ENCODE assay signal across 15 cellular contexts in genomic region chr9:7045361-7045760, GRCh38.
DNase-seq lines count a peak whose midpoint lies in the region; ATAC-seq and TF ChIP-seq lines count a peak whose summit lies in the region.
"Had no signal": no experiment of that assay in that cellular context is flagged by ENCODE, and none has a peak within 500 bp of the region (broad histone marks: within the 10 kb centered on the region; RNA-seq: fewer than 3 reads in every experiment).

No MANE protein-coding gene starts in this region.

- H3K79me2 ChIP-seq in PC-3 (ENCODE audit: low read length), result no peaks in the 10 kb centered on the region

- WGBS in ovary, 3 donors, result 92 to 98% (median 95%) methylated on average over 1 of the region's 1 CpG

- peaks cover 30% of the 10 kb centered on the region for H3K36me3 Mint-ChIP-seq in effector memory CD8-positive, alpha-beta T cell (ENCODE audit: insufficient read depth)

- H3K9me2 ChIP-seq in PC-3 (replicated peaks; ENCODE audit: low read length), result no peaks in the 10 kb centered on the region

- no peak for TF ChIP-seq EP300 in ovary (IDR thresholded peaks at IDR 0.05)

- no peak overlapping the region for H3K9ac ChIP-seq in PC-3 (ENCODE audit: low read length)
- H3K9ac ChIP-seq: BLaER1 had no signal

- no peak for TF ChIP-seq POLR2A in ovary (IDR thresholded peaks at IDR 0.05)

- no peak overlapping the region for H3K4me3 ChIP-seq in PC-3 (ENCODE audit: low read length)
- H3K4me3 ChIP-seq in skeletal muscle cell (ENCODE audit: low read depth, low read length), result no peak overlapping the region
- no peak overlapping the region for H3K4me3 ChIP-seq in ovary
- H3K4me3 ChIP-seq: BLaER1, K562, SJCRH30 had no signal

- DNase-seq in GM03348 (ENCODE audit: low spot score) (peak; percentile 5), PC-3 (peak; percentile 28), skeletal muscle cell (ENCODE audit: low read depth) (peak; percentile 4), NCI-H2081 treated with DMSO at 0.1 percent for 48 hours (lab: John Stamatoyannopoulos, UW) (no peak), ovary (no peak)
- no peak for DNase-seq in effector memory CD8-positive, alpha-beta T cell
- DNase-seq: NCI-H1092 treated with DMSO at 0.1 percent for 48 hours, NCI-H187 treated with DMSO at 0.1 percent for 48 hours, NCI-H2171, NCI-H82, SJCRH30 had no signal

- H3K36me3 ChIP-seq in PC-3 (ENCODE audit: low read depth, low read length) (no peaks in the 10 kb centered on the region), ovary (no peaks in the 10 kb centered on the region)
- H3K36me3 ChIP-seq: SJCRH30 had no signal

- TF ChIP-seq CTCF in PC-3 (conservative IDR thresholded peaks at IDR 0.05; ENCODE audit: low read depth, low read length) (no peak), ovary (IDR thresholded peaks at IDR 0.05) (no peak)

- H3K4me2 ChIP-seq in PC-3 (ENCODE audit: low read length), result no peak overlapping the region
- H3K4me2 ChIP-seq: BLaER1 had no signal

- H3K4me1 ChIP-seq in PC-3 (ENCODE audit: insufficient read depth, low read length) (0 out of 2 replicates have a peak, but pooled peaks cover 7% of the 10 kb centered on the region), ovary (ENCODE audit: insufficient read depth) (no peaks in the 10 kb centered on the region)
- H3K4me1 ChIP-seq: BLaER1, SJCRH30 had no signal

- ATAC-seq in PC-3, result no peak
- ATAC-seq in esophagus mucosa, result peak; percentile 23
- no peak for ATAC-seq in effector memory CD8-positive, alpha-beta T cell (replicated peaks)
- ATAC-seq: K562 had no signal

- POLR2A ChIA-PET in PC-3 (lab: Charles Lee; ENCODE audit: unreplicated experiment), result no interaction called here

- no peak overlapping the region for H3K27ac ChIP-seq in PC-3 (ENCODE audit: low read length)
- H3K27ac ChIP-seq in ovary, result no peak overlapping the region
- H3K27ac ChIP-seq: BLaER1, HL-60, SJCRH30 had no signal

- intact Hi-C loops in PC-3 (cut with micrococcal nuclease) (no loop called here), ovary (cut with DNase I) (no loop called here)

- no peaks in the 10 kb centered on the region for H3F3A ChIP-seq in PC-3 (ENCODE audit: low read length, unreplicated experiment)

- H3K4me1 Mint-ChIP-seq in effector memory CD8-positive, alpha-beta T cell (ENCODE audit: low read depth in 2 of 2), result peaks cover 7 to 15% of the 10 kb centered on the region in 2 donors

- H2AFZ ChIP-seq in PC-3 (ENCODE audit: low read length), result no peak overlapping the region

- H3K9me3 Mint-ChIP-seq in effector memory CD8-positive, alpha-beta T cell, result no peaks in the 10 kb centered on the region

- peak overlapping the region in 1 of 2 donors; percentile 47 for H3K27ac Mint-ChIP-seq in effector memory CD8-positive, alpha-beta T cell

- no peak overlapping the region for H3K4me3 Mint-ChIP-seq in effector memory CD8-positive, alpha-beta T cell

- H4K20me1 ChIP-seq in PC-3 (ENCODE audit: low read length), result no peaks in the 10 kb centered on the region
- H4K20me1 ChIP-seq: BLaER1 had no signal

- CTCF ChIA-PET in PC-3 (lab: Charles Lee), result no interaction called here

- H3K9me3 ChIP-seq in PC-3 (ENCODE audit: low read length) (no peaks in the 10 kb centered on the region), ovary (no peaks in the 10 kb centered on the region)
- H3K9me3 ChIP-seq: BLaER1, SJCRH30 had no signal

- no peaks in the 10 kb centered on the region for H3K27me3 Mint-ChIP-seq in effector memory CD8-positive, alpha-beta T cell

- H3K27me3 ChIP-seq in PC-3 (ENCODE audit: low read length) (no peaks in the 10 kb centered on the region), ovary (no peaks in the 10 kb centered on the region)
- H3K27me3 ChIP-seq: BLaER1, SJCRH30 had no signal

- no TSS peak for BruUV-seq in PC-3 (replicated peaks; lab: Mats Ljungman, UMichigan)

Comparison
In these comparisons a context has a peak if more than half of its experiments do, and no peak if none do; other contexts are left out.
1. DNase-seq: peak in GM03348 (single experiment), PC-3 (single experiment) and skeletal muscle cell (single experiment); none in NCI-H2081 treated with DMSO at 0.1 percent for 48 hours (single experiment), effector memory CD8-positive, alpha-beta T cell (0 of 3) and ovary (0 of 5).